30 cellular contexts compared by ENCODE assay signal in the genomic region with DNA sequence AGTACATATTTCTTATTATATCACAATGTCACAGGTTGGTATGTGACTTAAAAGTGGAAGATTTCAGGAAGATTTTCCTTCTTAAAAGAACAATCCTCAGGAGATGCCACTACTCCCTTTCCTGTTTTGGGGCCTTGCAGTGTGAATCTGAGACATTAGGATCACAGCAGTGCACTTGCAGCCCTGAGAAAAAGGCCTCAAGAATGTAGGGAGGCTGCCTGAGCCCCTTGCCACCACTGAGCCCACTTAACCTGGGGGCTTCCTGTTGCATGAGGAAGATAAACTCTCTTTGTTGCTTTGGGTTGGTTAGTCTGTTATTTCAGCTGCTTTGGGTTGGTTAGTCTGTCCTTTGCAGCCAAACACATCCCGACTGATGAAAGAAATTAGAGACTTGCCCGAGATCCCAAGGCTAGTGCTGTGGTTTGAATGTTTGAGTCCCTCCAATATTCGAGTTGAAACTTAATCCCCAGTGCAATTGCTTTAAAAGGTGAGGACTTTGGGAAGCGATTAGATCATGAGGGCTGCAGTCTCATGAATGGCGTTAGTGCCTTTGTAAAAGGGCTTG.
"Had no signal": no experiment of that assay in that cellular context is flagged by ENCODE, and none has a peak within 500 bp of the region (broad histone marks: within the 10 kb centered on the region; RNA-seq: fewer than 3 reads in every experiment).

No MANE protein-coding gene starts in this region.

- H3K9me3 ChIP-seq: breast epithelium, gastroesophageal sphincter, lower lobe of right lung, neutrophil, right lobe of liver, thoracic aorta had no signal

- H3K4me3 Mint-ChIP-seq: activated CD4-positive, alpha-beta T cell treated with anti-CD3 and anti-CD28 coated beads, Interleukin-2, amount 10 ng/mL, durations not matched to agents 7 days and 5 days; activated CD8-positive, alpha-beta memory T cell treated with anti-CD3 and anti-CD28 coated beads, Interleukin-2, amount 10 ng/mL, durations not matched to agents 7 days and 5 days; activated CD8-positive, alpha-beta T cell treated with anti-CD3 and anti-CD28 coated beads, Interleukin-2, amount 10 ng/mL, durations not matched to agents 7 days and 5 days; natural killer cell treated with Interleukin-12 subunit alpha and Interleukin-12 subunit beta and Interleukin-15 and Interleukin-18, amount 100 ng/mL, for 72 hours; stimulated activated naive CD8-positive, alpha-beta T cell treated with anti-CD3 and anti-CD28 coated beads, Interleukin-15, Interleukin-2, amounts not matched to agents 100 ng/mL and 50 ng/mL, for 24 hours; T-helper 1 cell treated with Interleukin-12 subunit alpha and Interleukin-12 subunit beta and Interleukin-4 antibody, amounts not matched to agents 30 μg/mL and 1 μg/mL, for 36 hours had no signal

- H3K27me3 ChIP-seq: breast epithelium, gastroesophageal sphincter, hepatocyte, neutrophil, right lobe of liver had no signal

- FAIRE-seq: endometrium, urothelium cell line had no signal

- H3K4me1 ChIP-seq: breast epithelium, gastroesophageal sphincter, lower lobe of right lung, right lobe of liver had no signal

- H3K27ac Mint-ChIP-seq: activated CD4-positive, alpha-beta T cell treated with anti-CD3 and anti-CD28 coated beads, Interleukin-2, amount 10 ng/mL, durations not matched to agents 7 days and 5 days; activated CD8-positive, alpha-beta memory T cell treated with anti-CD3 and anti-CD28 coated beads, Interleukin-2, amount 10 ng/mL, durations not matched to agents 7 days and 5 days; activated CD8-positive, alpha-beta T cell treated with anti-CD3 and anti-CD28 coated beads, Interleukin-2, amount 10 ng/mL, durations not matched to agents 7 days and 5 days; activated naive CD4-positive, alpha-beta T cell treated with anti-CD3 and anti-CD28 coated beads, Interleukin-2, amount 50 U/mL, for 72 hours; activated T-helper 2 cell treated with anti-CD3 and anti-CD28 coated beads, Interferon-gamma antibody, Interleukin-2, Interleukin-4, amounts not matched to agents 10 μg/mL and 5 μg/mL and 100 μg/mL, durations not matched to agents 14 hours and 24 hours and 36 hours; natural killer cell treated with Interleukin-12 subunit alpha and Interleukin-12 subunit beta and Interleukin-15 and Interleukin-18, amount 100 ng/mL, for 72 hours; progenitor cell of endocrine pancreas; stimulated activated naive CD8-positive, alpha-beta T cell treated with anti-CD3 and anti-CD28 coated beads, Interleukin-15, Interleukin-2, amounts not matched to agents 100 ng/mL and 50 ng/mL, for 24 hours; T-helper 1 cell treated with Interleukin-12 subunit alpha and Interleukin-12 subunit beta and Interleukin-4 antibody, amounts not matched to agents 30 μg/mL and 1 μg/mL, for 36 hours had no signal

- H2AFZ ChIP-seq: hepatocyte had no signal

- H3K9me3 Mint-ChIP-seq: stimulated activated naive CD8-positive, alpha-beta T cell treated with anti-CD3 and anti-CD28 coated beads, Interleukin-15, Interleukin-2, amounts not matched to agents 100 ng/mL and 50 ng/mL, for 24 hours had no signal

- H3K27me3 Mint-ChIP-seq: activated CD8-positive, alpha-beta memory T cell treated with anti-CD3 and anti-CD28 coated beads, Interleukin-2, amount 10 ng/mL, durations not matched to agents 7 days and 5 days; natural killer cell treated with Interleukin-12 subunit alpha and Interleukin-12 subunit beta and Interleukin-15 and Interleukin-18, amount 100 ng/mL, for 72 hours; stimulated activated naive CD8-positive, alpha-beta T cell treated with anti-CD3 and anti-CD28 coated beads, Interleukin-15, Interleukin-2, amounts not matched to agents 100 ng/mL and 50 ng/mL, for 24 hours had no signal

- H3K4me3 ChIP-seq: breast epithelium, gastroesophageal sphincter, hepatocyte, lower lobe of right lung, right lobe of liver, thoracic aorta had no signal

- DNase-seq: activated CD4-positive, alpha-beta T cell treated with anti-CD3 and anti-CD28 coated beads, Interleukin-2, amount 10 ng/mL, durations not matched to agents 7 days and 5 days; activated CD4-positive, CD25-positive, alpha-beta regulatory T cell treated with anti-CD3 and anti-CD28 coated beads, Interleukin-2, amount 50 U/mL, for 72 hours; activated CD8-positive, alpha-beta memory T cell treated with anti-CD3 and anti-CD28 coated beads, Interleukin-2, amount 10 ng/mL, durations not matched to agents 7 days and 5 days; activated CD8-positive, alpha-beta T cell treated with anti-CD3 and anti-CD28 coated beads, Interleukin-2, amount 10 ng/mL, durations not matched to agents 7 days and 5 days; activated naive CD4-positive, alpha-beta T cell; activated T-cell treated with anti-CD3 and anti-CD28 coated beads, Interleukin-2, amount 50 U/mL, for 48 hours; central memory CD4-positive, alpha-beta T cell; effector CD4-positive, alpha-beta T cell; erythroblast; lower lobe of right lung; mesenchymal stem cell; right lobe of liver; stimulated activated CD4-positive, alpha-beta T cell treated with anti-CD3 and anti-CD28 coated beads, Interleukin-12 subunit alpha, Interleukin-12 subunit beta, amount 100 ng/mL, for 4 hours; stimulated activated CD4-positive, alpha-beta T cell treated with anti-CD3 and anti-CD28 coated beads, Interleukin-4, amount 100 ng/mL, for 1 hour; T-helper 9 cell; trophoblast cell; WERI-Rb-1 had no signal

- H3K4me2 ChIP-seq: hepatocyte had no signal

- H3K36me3 ChIP-seq: breast epithelium, gastroesophageal sphincter, lower lobe of right lung, neutrophil, right lobe of liver, thoracic aorta, WERI-Rb-1 had no signal

- H3K27ac ChIP-seq: breast epithelium, gastroesophageal sphincter, hepatocyte, lower lobe of right lung, neutrophil, right lobe of liver, thoracic aorta, WERI-Rb-1 had no signal

- H3K36me3 Mint-ChIP-seq: activated naive CD4-positive, alpha-beta T cell treated with anti-CD3 and anti-CD28 coated beads, Interleukin-2, amount 50 U/mL, for 72 hours; natural killer cell treated with Interleukin-12 subunit alpha and Interleukin-12 subunit beta and Interleukin-15 and Interleukin-18, amount 100 ng/mL, for 72 hours had no signal

- H3K79me2 ChIP-seq: hepatocyte had no signal
